In genomic region chr19:10421240-10421948, GRCh38 we compare ENCODE assay signal across 9 cellular contexts. TPM values are rescaled to one million over a fixed set of nuclear protein-coding genes. Genes with fewer than 3 reads are reported as not detected.
DNase-seq lines count a peak whose midpoint lies in the region; ATAC-seq lines count a peak whose summit lies in the region.
"Had no signal": no experiment of that assay in that cellular context is flagged by ENCODE, and none has a peak within 500 bp of the region (broad histone marks: within the 10 kb centered on the region; RNA-seq: fewer than 3 reads in every experiment).

No MANE protein-coding gene starts in this region.

- H4K20me1 ChIP-seq in BLaER1 (peaks cover 71% of the 10 kb centered on the region), GM23248 (ENCODE audit: insufficient read depth) (no peaks in the 10 kb centered on the region)

- H3K9me2 ChIP-seq in GM23248 (ENCODE audit: insufficient read depth) = no peaks in the 10 kb centered on the region

- H3K9me3 ChIP-seq in BLaER1 = no peaks in the 10 kb centered on the region
- no peaks in the 10 kb centered on the region for H3K9me3 ChIP-seq in GM23248 (ENCODE audit: low read depth)
- no peaks in the 10 kb centered on the region for H3K9me3 ChIP-seq in T-helper 17 cell (ENCODE audit: control insufficient read depth, low read length, poor library complexity, severe bottlenecking)

- H3K4me2 ChIP-seq in BLaER1 (peak overlapping the region; percentile 93), GM23248 (ENCODE audit: unreplicated experiment) (peak overlapping the region; percentile 55)

- 19 to 27% methylated on average over 16 of the region's 16 CpGs for WGBS in GM23248 (ENCODE audit: low coverage in 1 of 2, low lambda C conversion rate in 2 of 2, missing lambda C conversion rate in 2 of 2), 2 experiments

- H3K27ac Mint-ChIP-seq in T-helper 17 cell = peak overlapping the region; percentile 68

- in situ Hi-C loops in GM23248 (cut with MboI) = no loop called here

- H3K36me3 ChIP-seq in BLaER1 (no peaks in the 10 kb centered on the region), GM23248 (ENCODE audit: low read depth) (no peaks in the 10 kb centered on the region)

- ATAC-seq in T-helper 17 cell = no peak

- peak overlapping the region; percentile 90 for H3K27ac ChIP-seq in BLaER1
- no peak overlapping the region for H3K27ac ChIP-seq in GM23248

- H3K4me3 Mint-ChIP-seq in T-helper 17 cell = peak overlapping the region; percentile 72

- peaks cover 49% of the 10 kb centered on the region for H3K4me1 Mint-ChIP-seq in T-helper 17 cell

- H3K4me1 ChIP-seq in BLaER1 (peaks cover 71% of the 10 kb centered on the region), GM23248 (ENCODE audit: insufficient read depth) (peaks cover 7% of the 10 kb centered on the region; the same call in 1 of the 2 replicates)

- peaks cover 13% of the 10 kb centered on the region; the same call in 1 of the 2 replicates for H3F3A ChIP-seq in GM23248 (ENCODE audit: insufficient read depth)

- no peak overlapping the region; the same call in 1 of the 2 replicates for H2AFZ ChIP-seq in GM23248

- H3K4me3 ChIP-seq in BLaER1 = peak overlapping the region; percentile 95
- peak overlapping the region; percentile 59; the same call in 1 of the 2 replicates for H3K4me3 ChIP-seq in GM23248

- H3K27me3 ChIP-seq in BLaER1 (no peaks in the 10 kb centered on the region), GM23248 (replicated peaks; ENCODE audit: insufficient read depth) (peaks cover 23% of the 10 kb centered on the region)

- peaks cover 6% of the 10 kb centered on the region for H3K36me3 Mint-ChIP-seq in T-helper 17 cell (ENCODE audit: low read depth)

- no peaks in the 10 kb centered on the region for H3K79me2 ChIP-seq in GM23248 (ENCODE audit: insufficient read depth)

- H3K27me3 Mint-ChIP-seq in T-helper 17 cell = peaks cover 39% of the 10 kb centered on the region

- DNase-seq in GM23248 (no peak), T-helper 17 cell (no peak), iPS-NIHi11 (ENCODE audit: low spot score) (peak; percentile 0), NCI-H1694 (lab: John Stamatoyannopoulos, UW) (no peak), ureter (ENCODE audit: low spot score) (no peak), NCI-H2081 (lab: John Stamatoyannopoulos, UW) (no peak), NCI-H2081 treated with DMSO at 0.1 percent for 48 hours (lab: John Stamatoyannopoulos, UW) (no peak)
- DNase-seq: SHP77 treated with DMSO at 0.1 percent for 48 hours had no signal

- H3K9ac ChIP-seq in BLaER1 = peak overlapping the region; percentile 92
- H3K9ac ChIP-seq in GM23248 = no peak overlapping the region

RNA-seq across cellular contexts. Expression of gene PDE4A, which starts 1.1 kb away (rescaled TPM):
- 2.4 and 4.7 TPM in 2 replicates for total RNA-seq in GM23248 (2014; rRNA removed; shearing (Covaris generic))
- 15.9 and 17.4 TPM in 2 replicates for polyA plus RNA-seq in GM23248 (2016; fragmentation: Nextera tagmentation; extraction: Ambion mirVana)
- total RNA-seq in T-helper 17 cell = 1 to 10 TPM; 5.7 to 9.5 TPM
- total RNA-seq in ureter = 9.4 TPM

RNA-seq across cellular contexts. Expression of gene CDC37, which starts 18.1 kb away (rescaled TPM):
- total RNA-seq in GM23248 (2014; rRNA removed; shearing (Covaris generic)) = 268 and 301 TPM in 2 replicates
- polyA plus RNA-seq in GM23248 (2016; fragmentation: Nextera tagmentation; extraction: Ambion mirVana) = 288 and 291 TPM in 2 replicates
- 100 to 1,000 TPM; 198 to 207 TPM for total RNA-seq in T-helper 17 cell
- total RNA-seq in ureter = 192 TPM

RNA-seq across cellular contexts. Expression of gene TYK2, which starts 41.0 kb away (rescaled TPM):
- total RNA-seq in GM23248 (2014; rRNA removed; shearing (Covaris generic)) = 64.1 and 85.5 TPM in 2 replicates
- polyA plus RNA-seq in GM23248 (2016; fragmentation: Nextera tagmentation; extraction: Ambion mirVana) = 54.3 and 60.4 TPM in 2 replicates
- total RNA-seq in T-helper 17 cell (100 to 1,000 TPM; 241 to 267 TPM), ureter (142 TPM)
